In the genomic region with DNA sequence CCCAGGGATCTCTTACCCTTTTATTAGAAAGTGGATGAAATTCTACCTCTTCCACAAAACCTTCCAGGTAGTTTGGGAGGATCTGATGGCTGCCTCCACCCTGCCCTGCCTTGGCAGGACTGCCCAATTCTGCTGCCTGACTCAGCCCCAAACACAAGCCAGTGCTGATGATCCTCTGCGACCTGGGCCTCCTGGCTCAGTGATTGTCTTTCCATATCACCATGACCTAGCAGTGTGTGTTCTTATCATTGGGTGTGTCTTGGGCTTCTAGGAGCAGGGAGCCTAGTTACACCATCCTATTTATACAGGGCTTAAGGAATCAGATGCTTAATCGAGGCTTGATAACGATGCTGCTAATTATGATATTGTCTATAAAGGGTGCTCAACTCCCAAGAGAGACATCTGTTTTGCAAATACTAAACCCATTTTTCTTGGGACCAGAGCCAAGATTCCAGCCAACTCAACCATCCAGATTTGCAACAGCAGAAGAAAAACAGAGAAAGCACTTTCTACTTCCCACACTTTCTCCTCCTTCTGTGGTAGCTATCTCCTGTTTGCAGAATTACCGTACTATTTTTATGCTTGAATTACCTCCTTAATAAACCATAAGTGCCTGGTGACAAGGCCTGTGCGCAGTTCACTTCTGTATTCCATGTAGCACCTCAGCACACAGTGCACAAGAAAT, we compare ENCODE assay signal across 1 cellular context.
TF ChIP-seq lines count a peak whose summit lies in the region.

No MANE protein-coding gene starts in this region.

TF ChIP-seq in WTC11, 78 proteins besides CTCF, POLR2A, EP300 and RAD21 (continued from another document):
- TF ChIP-seq, protein P1, sequence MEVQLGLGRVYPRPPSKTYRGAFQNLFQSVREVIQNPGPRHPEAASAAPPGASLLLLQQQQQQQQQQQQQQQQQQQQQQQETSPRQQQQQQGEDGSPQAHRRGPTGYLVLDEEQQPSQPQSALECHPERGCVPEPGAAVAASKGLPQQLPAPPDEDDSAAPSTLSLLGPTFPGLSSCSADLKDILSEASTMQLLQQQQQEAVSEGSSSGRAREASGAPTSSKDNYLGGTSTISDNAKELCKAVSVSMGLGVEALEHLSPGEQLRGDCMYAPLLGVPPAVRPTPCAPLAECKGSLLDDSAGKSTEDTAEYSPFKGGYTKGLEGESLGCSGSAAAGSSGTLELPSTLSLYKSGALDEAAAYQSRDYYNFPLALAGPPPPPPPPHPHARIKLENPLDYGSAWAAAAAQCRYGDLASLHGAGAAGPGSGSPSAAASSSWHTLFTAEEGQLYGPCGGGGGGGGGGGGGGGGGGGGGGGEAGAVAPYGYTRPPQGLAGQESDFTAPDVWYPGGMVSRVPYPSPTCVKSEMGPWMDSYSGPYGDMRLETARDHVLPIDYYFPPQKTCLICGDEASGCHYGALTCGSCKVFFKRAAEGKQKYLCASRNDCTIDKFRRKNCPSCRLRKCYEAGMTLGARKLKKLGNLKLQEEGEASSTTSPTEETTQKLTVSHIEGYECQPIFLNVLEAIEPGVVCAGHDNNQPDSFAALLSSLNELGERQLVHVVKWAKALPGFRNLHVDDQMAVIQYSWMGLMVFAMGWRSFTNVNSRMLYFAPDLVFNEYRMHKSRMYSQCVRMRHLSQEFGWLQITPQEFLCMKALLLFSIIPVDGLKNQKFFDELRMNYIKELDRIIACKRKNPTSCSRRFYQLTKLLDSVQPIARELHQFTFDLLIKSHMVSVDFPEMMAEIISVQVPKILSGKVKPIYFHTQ (CRISPR knock-in tag; IDR thresholded peaks at IDR 0.05) = no peak
TF ChIP-seq in WTC11: peak in this region for 0.
